Comparison of ENCODE assay signal across 18 cellular contexts in the genomic region with DNA sequence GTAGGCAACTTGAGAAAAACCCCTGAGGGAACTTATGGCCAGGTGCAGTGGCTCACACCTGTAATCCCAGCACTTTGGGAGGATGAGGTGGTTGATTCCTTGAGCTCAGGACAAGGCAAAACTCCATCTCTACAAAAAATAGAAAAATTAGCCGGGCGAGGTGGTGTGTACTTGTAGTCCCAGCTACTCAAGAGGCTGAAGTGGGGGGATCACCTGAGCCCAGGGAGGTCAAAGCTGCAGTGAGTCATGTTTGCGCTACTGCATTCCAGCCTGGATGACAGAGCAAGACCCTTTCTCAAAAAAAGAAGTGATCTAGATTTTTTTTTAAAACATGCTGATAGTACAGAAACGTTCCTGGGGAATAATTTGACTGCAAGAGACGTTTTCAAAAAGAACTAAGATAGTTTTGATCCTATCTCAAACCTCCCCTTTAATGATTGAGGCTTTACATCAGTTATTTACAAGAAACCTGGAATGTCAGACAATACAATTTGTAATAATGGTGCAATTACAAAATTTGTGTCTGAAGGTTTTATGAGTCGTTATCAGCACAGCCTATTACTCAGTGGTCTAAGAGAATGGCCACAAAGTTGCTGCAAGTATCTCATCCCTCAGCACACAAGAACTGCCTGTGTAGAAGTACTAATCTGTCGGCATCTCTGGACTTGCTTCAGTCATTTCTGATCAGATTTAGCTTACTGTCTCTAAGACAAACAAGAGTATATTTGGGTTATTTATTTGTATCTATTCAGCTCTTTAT. TPM values are rescaled to one million over a fixed set of nuclear protein-coding genes. Genes with fewer than 3 reads are reported as not detected.
A peak's percentile ranks its signal among the peaks of the same experiment; 100 is the strongest.
DNase-seq lines count a peak whose midpoint lies in the region; ATAC-seq and TF ChIP-seq lines count a peak whose summit lies in the region.
"Had no signal": no experiment of that assay in that cellular context is flagged by ENCODE, and none has a peak within 500 bp of the region (broad histone marks: within the 10 kb centered on the region; RNA-seq: fewer than 3 reads in every experiment).

No MANE protein-coding gene starts in this region.

- no peak for ATAC-seq in HG02885 (IDR thresholded peaks at IDR 0.05; ENCODE audit: poor library complexity, unreplicated experiment)
- ATAC-seq: Panc1 had no signal

- H3K36me3 ChIP-seq in Caco-2 (ENCODE audit: control insufficient read depth, insufficient read depth, low read length) (no peaks in the 10 kb centered on the region), SJCRH30 (no peaks in the 10 kb centered on the region)

- H3K4me3 Mint-ChIP-seq in Caco-2 (ENCODE audit: unreplicated experiment): no peak overlapping the region

- CTCF ChIA-PET in Caco-2 (lab: Charles Lee): interaction anchor here (1.4 kb wide), 1 partner anchor 10 kb away, joined by 3 read pairs; no protein-coding TSS in a partner anchor

- no peaks in the 10 kb centered on the region for H3K27me3 ChIP-seq in Caco-2 (replicated peaks; ENCODE audit: control insufficient read depth, insufficient read depth, low read length)
- H3K27me3 ChIP-seq in SJCRH30: no peaks in the 10 kb centered on the region

- no TSS peak for BruUV-seq in Caco-2 (replicated peaks; lab: Mats Ljungman, UMichigan)

- intact Hi-C loops in Caco-2 (cut with micrococcal nuclease; ENCODE audit: unreplicated experiment): no loop called here

- H3K9me3 ChIP-seq in Caco-2 (no peaks in the 10 kb centered on the region), SJCRH30 (replicated peaks) (no peaks in the 10 kb centered on the region)

- TF ChIP-seq CTCF in Caco-2 (IDR thresholded peaks at IDR 0.05; ENCODE audit: insufficient read depth in 1 of 2, low read depth in 1 of 2, low read length in 1 of 2, severe bottlenecking in 1 of 2, unreplicated experiment in 1 of 2) (no peak), fibroblast of pulmonary artery (IDR thresholded peaks at IDR 0.05; ENCODE audit: low read length, missing control alignments) (no peak)

- H3K27me3 Mint-ChIP-seq in Caco-2 (ENCODE audit: insufficient read depth, unreplicated experiment): no peaks in the 10 kb centered on the region

- no peak overlapping the region for H3K27ac ChIP-seq in SJCRH30
- H3K27ac ChIP-seq: HL-60 had no signal

- POLR2A ChIA-PET in Caco-2 (lab: Charles Lee): no interaction called here

- H3K27ac Mint-ChIP-seq in Caco-2 (ENCODE audit: unreplicated experiment): peak overlapping the region; percentile 38

- H3K4me1 ChIP-seq in Caco-2 (peaks cover 7% of the 10 kb centered on the region; the same call in 1 of the 2 replicates), SJCRH30 (peaks cover 14% of the 10 kb centered on the region)

- H3K4me1 Mint-ChIP-seq in Caco-2 (ENCODE audit: low read depth, unreplicated experiment): peaks cover 8% of the 10 kb centered on the region

- no peaks in the 10 kb centered on the region for H3K9me3 Mint-ChIP-seq in Caco-2 (ENCODE audit: unreplicated experiment)

- DNase-seq in Caco-2 (no peak), amniotic epithelial cell (ENCODE audit: low read depth) (peak; percentile 90), fibroblast of pulmonary artery (ENCODE audit: low read depth) (peak; percentile 30), kidney tubule cell (ENCODE audit: low spot score) (peak; percentile 15), iPS-NIHi11 (ENCODE audit: low spot score) (no peak), NOMO-1 (lab: John Stamatoyannopoulos, UW; ENCODE audit: unreplicated experiment in 2 of 2) (no peak), SJCRH30 (no peak)
- DNase-seq: AML-193, Calu3, DMS53, HCEC 1CT, MV-4-11, NCI-H1436, NCI-H2081, NCI-H510A treated with DMSO at 0.1 percent for 48 hours had no signal

- H3K36me3 Mint-ChIP-seq in Caco-2 (ENCODE audit: insufficient read depth, unreplicated experiment): no peaks in the 10 kb centered on the region

- no peak overlapping the region for H3K4me3 ChIP-seq in Caco-2 (ENCODE audit: low read depth, low read length)
- H3K4me3 ChIP-seq in fibroblast of pulmonary artery (replicated peaks; ENCODE audit: low read depth, low read length): no peak overlapping the region
- H3K4me3 ChIP-seq in SJCRH30: no peak overlapping the region

RNA-seq across cellular contexts. Expression of a gene that starts 32.2 kb away (rescaled TPM):
- 15.4 and 16.0 TPM in 2 replicates for total RNA-seq in Caco-2 (2022)
- total RNA-seq in SJCRH30 (2014; rRNA removed; shearing (Covaris generic)): 8.2 and 9.5 TPM in 2 replicates

Comparison
In these comparisons a context has a peak if more than half of its experiments do, and no peak if none do; other contexts are left out.
1. DNase-seq: peak in amniotic epithelial cell (single experiment), fibroblast of pulmonary artery (single experiment) and kidney tubule cell (single experiment); none in Caco-2 (0 of 2), iPS-NIHi11 (single experiment), NOMO-1 (0 of 2) and SJCRH30 (0 of 2).